25 cellular contexts compared by ENCODE assay signal in genomic region chr10:120209124-120209523, GRCh38.
"Had no signal": no experiment of that assay in that cellular context is flagged by ENCODE, and none has a peak within 500 bp of the region (broad histone marks: within the 10 kb centered on the region; RNA-seq: fewer than 3 reads in every experiment).

No MANE protein-coding gene starts in this region.

- H3K4me3 ChIP-seq: gastrocnemius medialis, left lung, neural progenitor cell, prostate gland, right atrium auricular region, smooth muscle cell, stomach, thyroid gland, vagina had no signal

- H3K4me1 ChIP-seq: gastrocnemius medialis, left lung, parathyroid adenoma, prostate gland, right atrium auricular region, stomach, thyroid gland had no signal

- H3K36me3 ChIP-seq: gastrocnemius medialis, left lung, neural progenitor cell, prostate gland, right atrium auricular region, stomach, thyroid gland, vagina had no signal

- H3K9me3 ChIP-seq: gastrocnemius medialis, left lung, prostate gland, thyroid gland, vagina had no signal

- H3K27me3 ChIP-seq: gastrocnemius medialis, left lung, neural progenitor cell, right atrium auricular region, stomach, thyroid gland, vagina had no signal

- H3K4me2 ChIP-seq: neural progenitor cell, smooth muscle cell had no signal

- H2AFZ ChIP-seq: neural progenitor cell, parathyroid adenoma had no signal

- DNase-seq: effector CD8-positive, alpha-beta T cell; endodermal cell; foreskin fibroblast; gastrocnemius medialis; head of caudate nucleus; left lung; mesenchymal stem cell; naive thymus-derived CD4-positive, alpha-beta T cell; stimulated activated CD4-positive, alpha-beta T cell treated with anti-CD3 and anti-CD28 coated beads, Interleukin-12 subunit alpha, Interleukin-12 subunit beta, amount 100 ng/mL, for 4 hours; stimulated activated CD4-positive, alpha-beta T cell treated with anti-CD3 and anti-CD28 coated beads, Interleukin-1b, Interleukin-23, amount 100 ng/mL, for 48 hours; stimulated activated CD4-positive, alpha-beta T cell treated with anti-CD3 and anti-CD28 coated beads, Interleukin-4, amount 100 ng/mL, for 1 hour; stimulated activated naive CD4-positive, alpha-beta T cell treated with Interleukin-2 at 50 U/mL for 16 hours; stomach; thyroid gland; trophoblast cell had no signal

- H3K9ac ChIP-seq: neural progenitor cell, parathyroid adenoma had no signal

- H3K79me2 ChIP-seq: parathyroid adenoma had no signal

- H3K27ac ChIP-seq: epithelial cell of prostate, gastrocnemius medialis, left lung, neural progenitor cell, parathyroid adenoma, prostate gland, right atrium auricular region, stomach, thyroid gland, vagina had no signal

- ATAC-seq: esophagus mucosa; gastrocnemius medialis; left lung; naive thymus-derived CD4-positive, alpha-beta T cell; sciatic nerve; stimulated activated effector memory CD8-positive, alpha-beta T cell treated with anti-CD3 and anti-CD28 coated beads, Interleukin-12 subunit alpha, Interleukin-12 subunit beta, amount 100 ng/mL, for 72 hours had no signal
